Comparison of ENCODE assay signal across 10 cellular contexts in the genomic region with DNA sequence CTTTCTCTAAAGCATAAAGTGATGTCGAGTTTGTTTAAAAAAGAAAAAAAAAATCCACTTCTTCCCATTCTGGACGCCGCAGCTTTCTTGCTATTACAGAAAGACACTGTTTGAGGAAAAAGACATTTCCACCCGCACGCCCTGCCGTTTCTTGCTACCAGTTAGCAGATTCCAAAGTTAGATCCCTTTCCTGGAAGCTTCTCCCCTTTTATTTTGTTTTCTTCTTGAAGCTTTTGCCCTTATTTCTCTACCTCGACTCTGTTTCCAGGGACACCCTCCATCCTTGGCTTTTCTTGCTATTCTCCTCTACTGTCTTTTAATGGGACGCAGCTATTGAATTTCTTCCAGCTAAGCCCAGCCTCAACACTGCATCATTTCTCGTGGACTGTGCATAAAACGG. TPM values are rescaled to one million over a fixed set of nuclear protein-coding genes. Genes with fewer than 3 reads are reported as not detected.
DNase-seq lines count a peak whose midpoint lies in the region; ATAC-seq and TF ChIP-seq lines count a peak whose summit lies in the region.
"Had no signal": no experiment of that assay in that cellular context is flagged by ENCODE, and none has a peak within 500 bp of the region (broad histone marks: within the 10 kb centered on the region; RNA-seq: fewer than 3 reads in every experiment).

No MANE protein-coding gene starts in this region.

- WGBS in mesenchymal stem cell, result 5% methylated on average over 9 of the region's 10 CpGs
- 27 to 35% (median 30%) methylated on average over 10 of the region's 10 CpGs for WGBS in spleen, 5 donors

- peak overlapping the region; percentile 100 for H3K4me2 ChIP-seq in mesenchymal stem cell (ENCODE audit: low read length, poor library complexity, severe bottlenecking)

- H3K4me1 Mint-ChIP-seq in MCF 10A (ENCODE audit: insufficient read depth, unreplicated experiment), result peaks cover 13% of the 10 kb centered on the region
- H3K4me1 Mint-ChIP-seq in brain, result peaks cover 29% of the 10 kb centered on the region

- TF ChIP-seq POLR2A in breast epithelium (IDR thresholded peaks at IDR 0.05) (no peak), spleen (IDR thresholded peaks at IDR 0.05) (no peak)

- POLR2A ChIA-PET in MCF 10A (lab: Yijun Ruan, JAX), result interaction anchor here (0.7 to 0.9 kb wide), 2 partner anchors 10 to 38 kb away, joined by 3 to 5 read pairs; no protein-coding TSS in a partner anchor

- no peak overlapping the region for H4K91ac ChIP-seq in mesenchymal stem cell (ENCODE audit: low read length)

- intact Hi-C loops in breast epithelium (cut with DNase I; ENCODE audit: low total_unique reads) (no loop called here), MCF 10A (cut with micrococcal nuclease) (no loop called here), spleen (cut with DNase I; ENCODE audit: low total_unique reads) (no loop called here)

- H3K4me1 ChIP-seq in breast epithelium (no peaks in the 10 kb centered on the region), mesenchymal stem cell (ENCODE audit: control insufficient read depth, insufficient read depth, low read depth, low read length) (peaks cover 13% of the 10 kb centered on the region), thoracic aorta (ENCODE audit: control insufficient read depth in 1 of 2, low read depth in 2 of 2) (peaks cover 9 to 18% of the 10 kb centered on the region in 2 donors), spleen (peaks cover 5 to 21% (median 17%) of the 10 kb centered on the region in 6 donors)

- H3K27me3 ChIP-seq in breast epithelium (peaks cover 0 to 35% of the 10 kb centered on the region in 2 donors), mesenchymal stem cell (ENCODE audit: control insufficient read depth in 1 of 2, insufficient read depth in 1 of 2, low read length in 2 of 2) (peaks cover 23 to 42% of the 10 kb centered on the region in 2 experiments), thoracic aorta (replicated peaks; ENCODE audit: insufficient read depth) (no peaks in the 10 kb centered on the region), spleen (replicated peaks in 1 of 7) (peaks cover 0 to 36% (median 28%) of the 10 kb centered on the region in 7 donors)
- H3K27me3 ChIP-seq: adrenal gland had no signal

- H3K27ac ChIP-seq in breast epithelium (peak overlapping the region; percentile 59 to 64), mesenchymal stem cell (ENCODE audit: low read length, poor library complexity, severe bottlenecking) (no peak overlapping the region), thoracic aorta (no peak overlapping the region), spleen (no peak overlapping the region)

- no peak overlapping the region for H4K8ac ChIP-seq in mesenchymal stem cell (ENCODE audit: low read length)

- CTCF ChIA-PET in MCF 10A (lab: Yijun Ruan, JAX), result interaction anchor here (0.6 kb wide), 1 partner anchor 1355 kb away, joined by 4 read pairs; no protein-coding TSS in a partner anchor

- H2BK15ac ChIP-seq in mesenchymal stem cell (ENCODE audit: low read depth, poor library complexity, severe bottlenecking), result no peak overlapping the region

- no peak overlapping the region for H2BK5ac ChIP-seq in mesenchymal stem cell (ENCODE audit: low read depth, low read length, poor library complexity, severe bottlenecking)

- H3K79me1 ChIP-seq in mesenchymal stem cell (replicated peaks; ENCODE audit: low read length, poor library complexity, severe bottlenecking), result no peaks in the 10 kb centered on the region

- H3K4me3 ChIP-seq in breast epithelium, result peak overlapping the region in 2 of 3 donors; percentile 58 to 69
- peak overlapping the region in 1 of 2 experiments; percentile 76 for H3K4me3 ChIP-seq in mesenchymal stem cell (ENCODE audit: insufficient read depth in 1 of 2, low read depth in 1 of 2, low read length in 2 of 2)
- H3K4me3 ChIP-seq in thoracic aorta, result peak overlapping the region; percentile 67
- no peak overlapping the region for H3K4me3 ChIP-seq in spleen

- no peak overlapping the region for H2AFZ ChIP-seq in mesenchymal stem cell (ENCODE audit: low read depth, low read length)

- H2BK120ac ChIP-seq in mesenchymal stem cell (ENCODE audit: low read depth, low read length), result no peak overlapping the region

- no peak overlapping the region for H3K18ac ChIP-seq in mesenchymal stem cell (ENCODE audit: low read depth in 1 of 2, low read length in 2 of 2)

- H2AK5ac ChIP-seq in mesenchymal stem cell (ENCODE audit: low read length, severe bottlenecking), result no peak overlapping the region

- H3K4me3 Mint-ChIP-seq in MCF 10A (ENCODE audit: unreplicated experiment) (no peak overlapping the region), brain (peak overlapping the region; percentile 85 to 91 (median 88))
- H3K4me3 Mint-ChIP-seq: activated CD8-positive, alpha-beta memory T cell treated with anti-CD3 and anti-CD28 coated beads, Interleukin-2, amount 10 ng/mL, durations not matched to agents 7 days and 5 days had no signal

- no peak overlapping the region for H2BK12ac ChIP-seq in mesenchymal stem cell (ENCODE audit: low read length in 2 of 2)

- TF ChIP-seq CTCF in breast epithelium (IDR thresholded peaks at IDR 0.05) (no peak), MCF 10A (IDR thresholded peaks at IDR 0.05; ENCODE audit: unreplicated experiment) (no peak), brain (conservative IDR thresholded peaks at IDR 0.05) (no peak), thoracic aorta (IDR thresholded peaks at IDR 0.05) (no peak), spleen (IDR thresholded peaks at IDR 0.05 in 8 of 11, conservative IDR thresholded peaks at IDR 0.05 in 3 of 11) (no peak)

- DNase-seq in breast epithelium (ENCODE audit: low spot score in 2 of 2) (no peak), MCF 10A (ENCODE audit: unreplicated experiment) (no peak), mesenchymal stem cell (peak; percentile 16), thoracic aorta (ENCODE audit: low spot score) (no peak), AG20443 (ENCODE audit: low spot score) (no peak), spleen (no peak)
- DNase-seq: activated CD8-positive, alpha-beta memory T cell treated with anti-CD3 and anti-CD28 coated beads, Interleukin-2, amount 10 ng/mL, durations not matched to agents 7 days and 5 days; adrenal gland had no signal

- H3K27me3 Mint-ChIP-seq in MCF 10A (ENCODE audit: insufficient read depth, unreplicated experiment) (peaks cover 15% of the 10 kb centered on the region), brain (peaks cover 43% of the 10 kb centered on the region)

- H3K9ac ChIP-seq in mesenchymal stem cell (ENCODE audit: low read length), result no peak overlapping the region

- H3K36me3 ChIP-seq in breast epithelium (no peaks in the 10 kb centered on the region), mesenchymal stem cell (ENCODE audit: control insufficient read depth in 1 of 2, insufficient read depth in 2 of 2, low read depth in 1 of 2, low read length in 2 of 2) (no peaks in the 10 kb centered on the region), thoracic aorta (no peaks in the 10 kb centered on the region), spleen (no peaks in the 10 kb centered on the region)
- H3K36me3 ChIP-seq: adrenal gland had no signal

- no peaks in the 10 kb centered on the region for H3K9me3 ChIP-seq in breast epithelium
- no peaks in the 10 kb centered on the region for H3K9me3 ChIP-seq in mesenchymal stem cell (ENCODE audit: control insufficient read depth, low read length)
- no peaks in the 10 kb centered on the region for H3K9me3 ChIP-seq in thoracic aorta
- H3K9me3 ChIP-seq in spleen, result no peaks in the 10 kb centered on the region
- H3K9me3 ChIP-seq: adrenal gland had no signal

- H3K36me3 Mint-ChIP-seq in MCF 10A (ENCODE audit: insufficient read depth, unreplicated experiment) (no peaks in the 10 kb centered on the region), brain (no peaks in the 10 kb centered on the region)
- H3K36me3 Mint-ChIP-seq: activated CD8-positive, alpha-beta memory T cell treated with anti-CD3 and anti-CD28 coated beads, Interleukin-2, amount 10 ng/mL, durations not matched to agents 7 days and 5 days had no signal

- H3K14ac ChIP-seq in mesenchymal stem cell (ENCODE audit: low read length in 2 of 2), result no peak overlapping the region

- no TSS peak for BruUV-seq in MCF 10A (replicated peaks; lab: Mats Ljungman, UMichigan)

- H3K9me3 Mint-ChIP-seq in MCF 10A (ENCODE audit: unreplicated experiment), result no peaks in the 10 kb centered on the region
- H3K9me3 Mint-ChIP-seq in brain, result peaks cover 0 to 3% (median 0%) of the 10 kb centered on the region in 5 experiments

- H3K27ac Mint-ChIP-seq in MCF 10A (ENCODE audit: low read depth, unreplicated experiment), result no peak overlapping the region
- H3K27ac Mint-ChIP-seq in brain, result peak overlapping the region; percentile 20 to 93 (median 49)
- H3K27ac Mint-ChIP-seq: activated CD8-positive, alpha-beta memory T cell treated with anti-CD3 and anti-CD28 coated beads, Interleukin-2, amount 10 ng/mL, durations not matched to agents 7 days and 5 days had no signal

- no peak overlapping the region for H3K23ac ChIP-seq in mesenchymal stem cell (ENCODE audit: low read length in 2 of 2)

- H3K4ac ChIP-seq in mesenchymal stem cell (ENCODE audit: low read depth in 1 of 2, low read length in 2 of 2), result no peak overlapping the region

- ATAC-seq in thoracic aorta (ENCODE audit: insufficient number of reproducible peaks, low FRiP score, low read depth) (no peak), GM19397 (IDR thresholded peaks at IDR 0.05; ENCODE audit: unreplicated experiment) (no peak)
- ATAC-seq: activated CD8-positive, alpha-beta memory T cell treated with anti-CD3 and anti-CD28 coated beads, Interleukin-2, amount 10 ng/mL, durations not matched to agents 7 days and 5 days had no signal

RNA-seq across cellular contexts. Expression of a gene that starts 1.5 kb away (rescaled TPM):
- total RNA-seq in breast epithelium, result 10 to 100 TPM in 2 of 3 donors, not detected in 1; 14.1 to 27.7 TPM
- not detected in 2 replicates for total RNA-seq in MCF 10A (2022)
- polyA plus RNA-seq in brain (ENCODE audit: insufficient read depth, low read depth, low replicate concordance), result 4.8 TPM
- 33.7 TPM for polyA plus RNA-seq in mesenchymal stem cell (2013, experiment 1 of 2)
- 33.4 TPM for polyA plus RNA-seq in mesenchymal stem cell (2013, experiment 2 of 2)
- total RNA-seq in thoracic aorta, result 1 to 10 TPM in 1 of 2 donors, not detected in 1; 1.2 TPM
- total RNA-seq in spleen, result not detected
- not detected for polyA plus RNA-seq in spleen
- total RNA-seq: activated CD8-positive, alpha-beta memory T cell treated with anti-CD3 and anti-CD28 coated beads, Interleukin-2, amount 10 ng/mL, durations not matched to agents 7 days and 5 days had no signal

Comparison
In these comparisons a context has a peak if more than half of its experiments do, and no peak if none do; other contexts are left out.
1. H3K27ac ChIP-seq: peak in breast epithelium (2 of 2); none in mesenchymal stem cell (single experiment), thoracic aorta (0 of 2) and spleen (0 of 8).
2. H3K4me3 ChIP-seq: peak in breast epithelium (2 of 3) and thoracic aorta (single experiment); none in spleen (0 of 8).